8 cellular contexts compared by ENCODE assay signal in the genomic region with DNA sequence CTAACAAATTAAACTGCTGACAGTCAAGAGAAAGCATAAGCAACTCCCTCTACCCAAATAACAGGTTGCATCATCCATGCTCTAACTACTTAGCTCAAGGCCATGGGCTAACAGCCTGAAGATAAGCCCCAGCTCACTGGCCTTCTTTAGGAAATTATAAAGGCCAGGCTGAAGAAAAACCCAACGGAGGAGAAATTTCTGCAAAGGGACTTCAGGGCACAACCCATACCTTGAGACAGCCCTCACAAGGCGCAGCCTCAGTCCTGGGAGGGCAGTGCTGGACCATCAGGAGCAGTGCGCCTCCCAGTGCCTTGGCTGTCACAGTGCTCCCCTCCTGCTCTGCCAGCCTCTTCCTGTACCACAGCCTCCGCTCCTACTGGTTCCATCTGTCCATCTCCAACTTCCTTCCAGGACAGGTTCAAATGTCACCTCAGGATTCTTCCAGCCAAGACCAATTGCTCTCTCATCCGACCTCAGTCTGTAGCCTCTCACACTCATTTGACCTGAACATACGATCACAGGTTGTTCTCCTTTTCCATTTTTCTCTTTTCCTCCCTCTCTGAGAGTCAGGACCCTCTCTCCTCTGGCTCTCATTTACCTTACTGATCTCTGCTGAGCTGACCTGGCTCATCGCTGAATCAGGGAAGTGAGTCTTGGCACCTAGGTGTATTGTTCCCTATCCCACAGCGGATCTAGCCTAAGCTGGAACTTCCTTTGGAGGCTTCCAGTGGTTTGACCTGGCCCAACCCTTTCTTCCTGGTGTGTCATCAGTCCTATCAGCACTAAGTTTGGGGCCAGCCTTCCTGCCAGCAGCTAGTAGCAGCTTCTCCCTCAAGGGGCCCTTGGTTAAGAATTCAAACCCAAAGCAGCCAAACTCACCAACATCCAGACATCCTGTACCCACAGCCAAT. TPM values are rescaled to one million over a fixed set of nuclear protein-coding genes. Genes with fewer than 3 reads are reported as not detected.
DNase-seq lines count a peak whose midpoint lies in the region; ATAC-seq and TF ChIP-seq lines count a peak whose summit lies in the region.

No MANE protein-coding gene starts in this region.

- peaks cover 71% of the 10 kb centered on the region for H3K79me2 ChIP-seq in OCI-LY7 (ENCODE audit: insufficient read depth, low read depth, low read length)
- H3K79me2 ChIP-seq in neural progenitor cell (ENCODE audit: low read depth) = peaks cover 63% of the 10 kb centered on the region

- H3K9me3 Mint-ChIP-seq in effector memory CD8-positive, alpha-beta T cell = no peaks in the 10 kb centered on the region
- no peaks in the 10 kb centered on the region for H3K9me3 Mint-ChIP-seq in neural progenitor cell

- peaks cover 12% of the 10 kb centered on the region for H3K36me3 Mint-ChIP-seq in effector memory CD8-positive, alpha-beta T cell (ENCODE audit: insufficient read depth)
- H3K36me3 Mint-ChIP-seq in neural progenitor cell = peaks cover 19% of the 10 kb centered on the region

- peaks cover 8% of the 10 kb centered on the region for H3F3A ChIP-seq in neural progenitor cell (ENCODE audit: low read depth)

- H3K4me1 ChIP-seq in OCI-LY7 (ENCODE audit: insufficient read depth, low read length, poor library complexity, severe bottlenecking) (peaks cover 38% of the 10 kb centered on the region), neural progenitor cell (peaks cover 6% of the 10 kb centered on the region)

- peak; percentile 6 for DNase-seq in GF-D8 (lab: John Stamatoyannopoulos, UW)
- DNase-seq in OCI-LY7 (ENCODE audit: low spot score) = no peak
- no peak for DNase-seq in effector memory CD8-positive, alpha-beta T cell
- peak; percentile 23 for DNase-seq in neural progenitor cell (ENCODE audit: low spot score)
- no peak for DNase-seq in amygdala (lab: John Stamatoyannopoulos, UW)
- DNase-seq in NCI-H1694 (lab: John Stamatoyannopoulos, UW) = no peak
- no peak for DNase-seq in NCI-H2227 (lab: John Stamatoyannopoulos, UW; ENCODE audit: unreplicated experiment)

- H3K4me1 Mint-ChIP-seq in effector memory CD8-positive, alpha-beta T cell (ENCODE audit: low read depth in 2 of 2) = peaks cover 39 to 48% of the 10 kb centered on the region in 2 donors
- H3K4me1 Mint-ChIP-seq in neural progenitor cell = peaks cover 45% of the 10 kb centered on the region

- no peaks in the 10 kb centered on the region for H3K27me3 Mint-ChIP-seq in effector memory CD8-positive, alpha-beta T cell
- peaks cover 2% of the 10 kb centered on the region for H3K27me3 Mint-ChIP-seq in neural progenitor cell (ENCODE audit: insufficient read depth, low read depth)

- no peak for ATAC-seq in effector memory CD8-positive, alpha-beta T cell (replicated peaks)
- ATAC-seq in HG03139 (IDR thresholded peaks at IDR 0.05; ENCODE audit: unreplicated experiment) = no peak

- CTCF ChIA-PET in OCI-LY7 (lab: Charles Lee; ENCODE audit: unreplicated experiment) = no interaction called here

- intact Hi-C loops in OCI-LY7 (cut with micrococcal nuclease; ENCODE audit: unreplicated experiment) = no loop called here

- H3K9me3 ChIP-seq in OCI-LY7 (ENCODE audit: low read length) (no peaks in the 10 kb centered on the region), neural progenitor cell (ENCODE audit: low read depth) (no peaks in the 10 kb centered on the region)

- no peak overlapping the region for H2AFZ ChIP-seq in OCI-LY7 (ENCODE audit: low read length)
- no peak overlapping the region for H2AFZ ChIP-seq in neural progenitor cell (replicated peaks)

- peaks cover 12% of the 10 kb centered on the region; the same call in 1 of the 2 replicates for H4K20me1 ChIP-seq in OCI-LY7 (ENCODE audit: insufficient read depth, low read length)
- H4K20me1 ChIP-seq in neural progenitor cell (ENCODE audit: low read depth) = peaks cover 32% of the 10 kb centered on the region

- no peak overlapping the region for H3K9ac ChIP-seq in neural progenitor cell

- H3K27ac ChIP-seq in OCI-LY7 (ENCODE audit: low read depth, low read length, poor library complexity, severe bottlenecking) (no peak overlapping the region), neural progenitor cell (no peak overlapping the region)

- POLR2A ChIA-PET in OCI-LY7 (lab: Charles Lee) = no interaction called here

- H3K4me2 ChIP-seq in OCI-LY7 (ENCODE audit: low read length) (peak overlapping the region; percentile 88), neural progenitor cell (peak overlapping the region; percentile 92)

- peak overlapping the region in 1 of 2 donors; percentile 86 for H3K27ac Mint-ChIP-seq in effector memory CD8-positive, alpha-beta T cell
- H3K27ac Mint-ChIP-seq in neural progenitor cell = no peak overlapping the region

- TF ChIP-seq CTCF in OCI-LY7 (conservative IDR thresholded peaks at IDR 0.05; ENCODE audit: low read length) (peak; percentile 44), neural progenitor cell (IDR thresholded peaks at IDR 0.05) (peak; percentile 5)

- TSS peak; percentile 54 for BruUV-seq in OCI-LY7 (replicated peaks; lab: Mats Ljungman, UMichigan)

- peak overlapping the region; percentile 93 for H3K4me3 Mint-ChIP-seq in effector memory CD8-positive, alpha-beta T cell
- H3K4me3 Mint-ChIP-seq in neural progenitor cell = peak overlapping the region; percentile 94

- H3K36me3 ChIP-seq in OCI-LY7 (ENCODE audit: insufficient read depth, low read length) (peaks cover 42% of the 10 kb centered on the region), neural progenitor cell (no peaks in the 10 kb centered on the region)

- H3K27me3 ChIP-seq in neural progenitor cell = no peaks in the 10 kb centered on the region

- H3K9me2 ChIP-seq in OCI-LY7 (ENCODE audit: insufficient read depth, low read length) = no peaks in the 10 kb centered on the region

- H3K4me3 ChIP-seq in OCI-LY7 (ENCODE audit: low read depth, low read length, poor library complexity, severe bottlenecking) = peak overlapping the region; percentile 84
- H3K4me3 ChIP-seq in neural progenitor cell = no peak overlapping the region

RNA-seq across cellular contexts. Expression of gene MCFD2, which starts 1.9 kb away (rescaled TPM):
- total RNA-seq in OCI-LY7 (2014; rRNA removed; shearing (Covaris generic)) = 55.7 and 64.2 TPM in 2 replicates
- total RNA-seq in OCI-LY7 (2022) (72.5 and 75.2 TPM in 2 replicates), neural progenitor cell (ENCODE audit: low replicate concordance) (90.1 and 111 TPM in 2 replicates)

RNA-seq across cellular contexts. Expression of gene TTC7A, which starts 27.3 kb away (rescaled TPM):
- 51.9 and 64.1 TPM in 2 replicates for total RNA-seq in OCI-LY7 (2014; rRNA removed; shearing (Covaris generic))
- total RNA-seq in OCI-LY7 (2022) (75.1 and 76.2 TPM in 2 replicates), neural progenitor cell (ENCODE audit: low replicate concordance) (15.5 and 16.5 TPM in 2 replicates)

Comparison
In these comparisons a context has a peak if more than half of its experiments do, and no peak if none do; other contexts are left out.
1. DNase-seq: peak in GF-D8 (single experiment) and neural progenitor cell (single experiment); none in OCI-LY7 (single experiment), effector memory CD8-positive, alpha-beta T cell (0 of 3), amygdala (0 of 56), NCI-H1694 (single experiment) and NCI-H2227 (single experiment).